In genomic region chr6:46201701-46202100, GRCh38 we compare ENCODE assay signal across 29 cellular contexts. TPM values are rescaled to one million over a fixed set of nuclear protein-coding genes. Genes with fewer than 3 reads are reported as not detected.
"Had no signal": no experiment of that assay in that cellular context is flagged by ENCODE, and none has a peak within 500 bp of the region (broad histone marks: within the 10 kb centered on the region; RNA-seq: fewer than 3 reads in every experiment).

No MANE protein-coding gene starts in this region.

- H3K4me2 ChIP-seq: hepatocyte had no signal

- H3K9me3 ChIP-seq: gastrocnemius medialis had no signal

- H3K4me1 ChIP-seq: foreskin keratinocyte had no signal

- H3K4me3 ChIP-seq: coronary artery, dorsolateral prefrontal cortex, gastrocnemius medialis, heart right ventricle, hepatocyte had no signal

- H3K79me2 ChIP-seq: hepatocyte had no signal

- H3K27ac ChIP-seq: brain microvascular endothelial cell, coronary artery, dorsolateral prefrontal cortex, foreskin keratinocyte, gastrocnemius medialis, heart right ventricle, hepatocyte, WERI-Rb-1 had no signal

- H2AFZ ChIP-seq: hepatocyte had no signal

- H3K27me3 ChIP-seq: brain microvascular endothelial cell, dorsolateral prefrontal cortex, foreskin keratinocyte, gastrocnemius medialis, heart right ventricle, hepatocyte had no signal

- H3K36me3 ChIP-seq: brain microvascular endothelial cell, gastrocnemius medialis, heart right ventricle, WERI-Rb-1 had no signal

- DNase-seq: activated B cell treated with CpG ODN at 0.5 μM for 24 hours; activated CD4-positive, alpha-beta T cell treated with anti-CD3 and anti-CD28 coated beads for 48 hours; activated CD4-positive, alpha-beta T cell treated with anti-CD3 and anti-CD28 coated beads, Interleukin-2, amount 50 U/mL, for 1 hour; activated CD4-positive, alpha-beta T cell treated with anti-CD3 and anti-CD28 coated beads, Interleukin-2, amount 50 U/mL, for 48 hours; activated CD8-positive, alpha-beta memory T cell treated with anti-CD3 and anti-CD28 coated beads for 24 hours; activated CD8-positive, alpha-beta T cell treated with anti-CD3 and anti-CD28 coated beads for 36 hours; activated effector memory CD4-positive, alpha-beta T cell treated with Interleukin-2 at 50 U/mL for 16 hours; activated gamma-delta T cell treated with Interleukin-2 at 50 U/mL for 16 hours; activated naive CD4-positive, alpha-beta T cell treated with anti-CD3 and anti-CD28 coated beads, Interleukin-2, amount 50 U/mL, for 16 hours; activated naive CD4-positive, alpha-beta T cell treated with Interleukin-2 at 50 U/mL for 16 hours; activated T-cell treated with anti-CD3 and anti-CD28 coated beads, Interleukin-2, amount 50 U/mL, for 4 hours; amniotic stem cell; anterior cingulate cortex; brain microvascular endothelial cell; dorsolateral prefrontal cortex; effector memory CD4-positive, alpha-beta T cell; endodermal cell; foreskin keratinocyte; gastrocnemius medialis; heart right ventricle; T1000; WERI-Rb-1 had no signal

- ATAC-seq: activated CD4-positive, CD25-positive, alpha-beta regulatory T cell treated with anti-CD3 and anti-CD28 coated beads, Interleukin-2, amount 50 U/mL, for 24 hours; activated CD8-positive, alpha-beta T cell treated with anti-CD3 and anti-CD28 coated beads for 36 hours; activated T-cell treated with anti-CD3 and anti-CD28 coated beads, Interleukin-2, amount 50 U/mL, for 4 hours; activated T-helper 17 cell treated with anti-CD3 and anti-CD28 coated beads, Interleukin-2, amount 50 U/mL, for 72 hours; esophagus mucosa; foreskin keratinocyte; gastrocnemius medialis; heart right ventricle had no signal

- FAIRE-seq: astrocyte, bronchial epithelial cell had no signal

RNA-seq across cellular contexts. Expression of gene ENPP5, which starts 30.9 kb away (rescaled TPM):
- total RNA-seq: activated T-cell treated with anti-CD3 and anti-CD28 coated beads, Interleukin-2, amount 50 U/mL, for 4 hours had no signal
